3 cellular contexts compared by ENCODE assay signal in the genomic region with DNA sequence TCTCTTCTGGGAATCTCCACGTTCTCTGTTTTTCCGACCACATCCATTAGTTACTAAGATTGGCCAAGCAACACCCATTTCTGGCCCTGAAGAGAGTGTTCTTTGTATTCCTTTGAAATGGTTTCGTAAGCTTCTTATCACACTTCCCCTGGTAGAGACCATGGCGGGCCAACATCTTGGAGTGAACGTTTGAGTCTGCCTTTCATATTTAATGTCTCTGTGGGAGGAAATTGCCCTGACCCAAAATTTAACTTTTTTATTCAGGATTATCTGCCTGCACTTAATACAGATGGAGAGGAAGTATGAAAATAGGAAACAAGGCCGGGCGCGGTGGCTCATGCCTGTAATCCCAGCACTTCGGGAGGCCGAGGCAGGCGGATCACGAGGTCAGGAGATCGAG.
TF ChIP-seq lines count a peak whose summit lies in the region.

No MANE protein-coding gene starts in this region.

TF ChIP-seq in liver, 16 proteins besides CTCF, POLR2A, EP300 and RAD21:
- TF ChIP-seq HNF4G (IDR thresholded peaks at IDR 0.05) (no peak), NR2F2 (IDR thresholded peaks at IDR 0.05) (peak; percentile 70)

TF ChIP-seq in HepG2, 621 proteins besides CTCF, POLR2A, EP300 and RAD21:
- TF ChIP-seq ADNP (CRISPR knock-in tag; IDR thresholded peaks at IDR 0.05) (no peak), ZNF121 (CRISPR knock-in tag; IDR thresholded peaks at IDR 0.05) (no peak), ZNF253 (CRISPR knock-in tag; IDR thresholded peaks at IDR 0.05; ENCODE audit: borderline replicate concordance) (no peak), MLLT10 (CRISPR knock-in tag; IDR thresholded peaks at IDR 0.05) (no peak), ISL2 (CRISPR knock-in tag; IDR thresholded peaks at IDR 0.05) (no peak), SOX5 (CRISPR knock-in tag; IDR thresholded peaks at IDR 0.05; ENCODE audit: borderline replicate concordance) (no peak), U2AF1 (optimal IDR thresholded peaks at IDR 0.05; ENCODE audit: low read depth, low read length) (no peak), GFI1 (CRISPR knock-in tag; IDR thresholded peaks at IDR 0.05; ENCODE audit: borderline replicate concordance) (no peak), ASH2L (IDR thresholded peaks at IDR 0.05; ENCODE audit: insufficient read length, low read depth, low read length) (no peak), ZNF878 (CRISPR knock-in tag; IDR thresholded peaks at IDR 0.05) (no peak)
- TF ChIP-seq, protein P1, sequence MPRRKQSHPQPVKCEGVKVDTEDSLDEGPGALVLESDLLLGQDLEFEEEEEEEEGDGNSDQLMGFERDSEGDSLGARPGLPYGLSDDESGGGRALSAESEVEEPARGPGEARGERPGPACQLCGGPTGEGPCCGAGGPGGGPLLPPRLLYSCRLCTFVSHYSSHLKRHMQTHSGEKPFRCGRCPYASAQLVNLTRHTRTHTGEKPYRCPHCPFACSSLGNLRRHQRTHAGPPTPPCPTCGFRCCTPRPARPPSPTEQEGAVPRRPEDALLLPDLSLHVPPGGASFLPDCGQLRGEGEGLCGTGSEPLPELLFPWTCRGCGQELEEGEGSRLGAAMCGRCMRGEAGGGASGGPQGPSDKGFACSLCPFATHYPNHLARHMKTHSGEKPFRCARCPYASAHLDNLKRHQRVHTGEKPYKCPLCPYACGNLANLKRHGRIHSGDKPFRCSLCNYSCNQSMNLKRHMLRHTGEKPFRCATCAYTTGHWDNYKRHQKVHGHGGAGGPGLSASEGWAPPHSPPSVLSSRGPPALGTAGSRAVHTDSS (CRISPR knock-in tag; conservative IDR thresholded peaks at IDR 0.05) = no peak
- TF ChIP-seq, protein P2, sequence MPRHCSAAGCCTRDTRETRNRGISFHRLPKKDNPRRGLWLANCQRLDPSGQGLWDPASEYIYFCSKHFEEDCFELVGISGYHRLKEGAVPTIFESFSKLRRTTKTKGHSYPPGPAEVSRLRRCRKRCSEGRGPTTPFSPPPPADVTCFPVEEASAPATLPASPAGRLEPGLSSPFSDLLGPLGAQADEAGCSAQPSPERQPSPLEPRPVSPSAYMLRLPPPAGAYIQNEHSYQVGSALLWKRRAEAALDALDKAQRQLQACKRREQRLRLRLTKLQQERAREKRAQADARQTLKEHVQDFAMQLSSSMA (CRISPR knock-in tag; IDR thresholded peaks at IDR 0.05) = no peak
- TF ChIP-seq, protein P3, sequence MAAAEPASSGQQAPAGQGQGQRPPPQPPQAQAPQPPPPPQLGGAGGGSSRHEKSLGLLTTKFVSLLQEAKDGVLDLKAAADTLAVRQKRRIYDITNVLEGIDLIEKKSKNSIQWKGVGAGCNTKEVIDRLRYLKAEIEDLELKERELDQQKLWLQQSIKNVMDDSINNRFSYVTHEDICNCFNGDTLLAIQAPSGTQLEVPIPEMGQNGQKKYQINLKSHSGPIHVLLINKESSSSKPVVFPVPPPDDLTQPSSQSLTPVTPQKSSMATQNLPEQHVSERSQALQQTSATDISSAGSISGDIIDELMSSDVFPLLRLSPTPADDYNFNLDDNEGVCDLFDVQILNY (CRISPR knock-in tag; conservative IDR thresholded peaks at IDR 0.05) = no peak
- TF ChIP-seq, protein P4, sequence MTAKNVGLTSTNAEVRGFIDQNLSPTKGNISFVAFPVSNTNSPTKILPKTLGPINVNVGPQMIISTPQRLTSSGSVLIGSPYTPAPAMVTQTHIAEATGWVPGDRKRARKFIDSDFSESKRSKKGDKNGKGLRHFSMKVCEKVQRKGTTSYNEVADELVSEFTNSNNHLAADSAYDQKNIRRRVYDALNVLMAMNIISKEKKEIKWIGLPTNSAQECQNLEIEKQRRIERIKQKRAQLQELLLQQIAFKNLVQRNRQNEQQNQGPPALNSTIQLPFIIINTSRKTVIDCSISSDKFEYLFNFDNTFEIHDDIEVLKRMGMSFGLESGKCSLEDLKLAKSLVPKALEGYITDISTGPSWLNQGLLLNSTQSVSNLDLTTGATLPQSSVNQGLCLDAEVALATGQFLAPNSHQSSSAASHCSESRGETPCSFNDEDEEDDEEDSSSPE (CRISPR knock-in tag; IDR thresholded peaks at IDR 0.05) = no peak
- TF ChIP-seq, protein P5, sequence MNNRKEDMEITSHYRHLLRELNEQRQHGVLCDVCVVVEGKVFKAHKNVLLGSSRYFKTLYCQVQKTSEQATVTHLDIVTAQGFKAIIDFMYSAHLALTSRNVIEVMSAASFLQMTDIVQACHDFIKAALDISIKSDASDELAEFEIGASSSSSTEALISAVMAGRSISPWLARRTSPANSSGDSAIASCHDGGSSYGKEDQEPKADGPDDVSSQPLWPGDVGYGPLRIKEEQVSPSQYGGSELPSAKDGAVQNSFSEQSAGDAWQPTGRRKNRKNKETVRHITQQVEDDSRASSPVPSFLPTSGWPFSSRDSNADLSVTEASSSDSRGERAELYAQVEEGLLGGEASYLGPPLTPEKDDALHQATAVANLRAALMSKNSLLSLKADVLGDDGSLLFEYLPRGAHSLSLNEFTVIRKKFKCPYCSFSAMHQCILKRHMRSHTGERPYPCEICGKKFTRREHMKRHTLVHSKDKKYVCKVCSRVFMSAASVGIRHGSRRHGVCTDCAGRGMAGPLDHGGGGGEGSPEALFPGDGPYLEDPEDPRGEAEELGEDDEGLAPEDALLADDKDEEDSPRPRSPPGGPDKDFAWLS (CRISPR knock-in tag; IDR thresholded peaks at IDR 0.05; ENCODE audit: borderline replicate concordance) = no peak

TF ChIP-seq in endothelial cell of umbilical vein, 7 proteins besides CTCF, POLR2A, EP300 and RAD21:
- TF ChIP-seq GATA2 (IDR thresholded peaks at IDR 0.05; ENCODE audit: insufficient read depth, insufficient read length, low read depth, low read length) (no peak), EZH2 (IDR thresholded peaks at IDR 0.05; ENCODE audit: borderline replicate concordance, low read depth, low read length, severe bottlenecking) (no peak), FOS (IDR thresholded peaks at IDR 0.05; ENCODE audit: borderline replicate concordance, insufficient read depth, low read length) (no peak), MYC (IDR thresholded peaks at IDR 0.05; ENCODE audit: low read depth, low read length) (no peak), JUN (IDR thresholded peaks at IDR 0.05; ENCODE audit: borderline replicate concordance, insufficient read depth, insufficient read length, low read depth) (no peak), POLR2AphosphoS5 (IDR thresholded peaks at IDR 0.05; ENCODE audit: insufficient read depth, low read depth, low read length) (no peak)
- TF ChIP-seq, protein P6, sequence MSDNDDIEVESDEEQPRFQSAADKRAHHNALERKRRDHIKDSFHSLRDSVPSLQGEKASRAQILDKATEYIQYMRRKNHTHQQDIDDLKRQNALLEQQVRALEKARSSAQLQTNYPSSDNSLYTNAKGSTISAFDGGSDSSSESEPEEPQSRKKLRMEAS (IDR thresholded peaks at IDR 0.05; ENCODE audit: insufficient read depth, insufficient read length) = no peak
